Comparison of ENCODE assay signal across 8 cellular contexts in genomic region chr1:155080250-155081228, GRCh38. TPM values are rescaled to one million over a fixed set of nuclear protein-coding genes. Genes with fewer than 3 reads are reported as not detected.
DNase-seq lines count a peak whose midpoint lies in the region; TF ChIP-seq lines count a peak whose summit lies in the region.

No MANE protein-coding gene starts in this region.

- no peak overlapping the region for H3K4me3 ChIP-seq in MG63

- H3K4me3 Mint-ChIP-seq in brain (peak overlapping the region; percentile 92 to 98 (median 97)), nephron progenitor cell (peak overlapping the region; percentile 95)
- H3K4me3 Mint-ChIP-seq in activated T-helper 2 cell treated with anti-CD3 and anti-CD28 coated beads, Interferon-gamma antibody, Interleukin-2, Interleukin-4, amounts not matched to agents 10 μg/mL and 5 μg/mL and 100 μg/mL, durations not matched to agents 14 hours and 24 hours and 36 hours (ENCODE audit: low read depth) = no peak overlapping the region

- peak overlapping the region; percentile 62 to 99 (median 73) for H3K27ac Mint-ChIP-seq in brain
- H3K27ac Mint-ChIP-seq in nephron progenitor cell = no peak overlapping the region
- no peak overlapping the region for H3K27ac Mint-ChIP-seq in activated T-helper 2 cell treated with anti-CD3 and anti-CD28 coated beads, Interferon-gamma antibody, Interleukin-2, Interleukin-4, amounts not matched to agents 10 μg/mL and 5 μg/mL and 100 μg/mL, durations not matched to agents 14 hours and 24 hours and 36 hours

- H3K9me3 ChIP-seq in MG63 = no peaks in the 10 kb centered on the region

- peaks cover 24% of the 10 kb centered on the region for H3K27me3 Mint-ChIP-seq in brain
- peaks cover 14% of the 10 kb centered on the region for H3K27me3 Mint-ChIP-seq in nephron progenitor cell (ENCODE audit: low read depth, poor library complexity)
- H3K27me3 Mint-ChIP-seq in activated T-helper 2 cell treated with anti-CD3 and anti-CD28 coated beads, Interferon-gamma antibody, Interleukin-2, Interleukin-4, amounts not matched to agents 10 μg/mL and 5 μg/mL and 100 μg/mL, durations not matched to agents 14 hours and 24 hours and 36 hours (ENCODE audit: low read depth) = peaks cover 40% of the 10 kb centered on the region

- H3K9me3 Mint-ChIP-seq in brain (peaks cover 0 to 5% (median 0%) of the 10 kb centered on the region in 5 experiments), nephron progenitor cell (no peaks in the 10 kb centered on the region)
- no peaks in the 10 kb centered on the region for H3K9me3 Mint-ChIP-seq in activated T-helper 2 cell treated with anti-CD3 and anti-CD28 coated beads, Interferon-gamma antibody, Interleukin-2, Interleukin-4, amounts not matched to agents 10 μg/mL and 5 μg/mL and 100 μg/mL, durations not matched to agents 14 hours and 24 hours and 36 hours

- intact Hi-C loops in activated T-helper 2 cell treated with anti-CD3 and anti-CD28 coated beads, Interferon-gamma antibody, Interleukin-2, Interleukin-4, amounts not matched to agents 10 μg/mL and 5 μg/mL and 100 μg/mL, durations not matched to agents 14 hours and 24 hours and 36 hours (cut with micrococcal nuclease) = loop anchor here (5.0 kb wide), 1 partner anchor 78 kb away; the partner anchor contains the start of gene ZBTB7B

- H3K36me3 ChIP-seq in MG63 = no peaks in the 10 kb centered on the region

- TF ChIP-seq CTCF in brain (conservative IDR thresholded peaks at IDR 0.05) = no peak
- no peak for TF ChIP-seq CTCF in nephron progenitor cell (IDR thresholded peaks at IDR 0.05)

- no peaks in the 10 kb centered on the region for H3K36me3 Mint-ChIP-seq in brain
- H3K36me3 Mint-ChIP-seq in nephron progenitor cell (ENCODE audit: low read depth) = no peaks in the 10 kb centered on the region
- no peaks in the 10 kb centered on the region for H3K36me3 Mint-ChIP-seq in activated T-helper 2 cell treated with anti-CD3 and anti-CD28 coated beads, Interferon-gamma antibody, Interleukin-2, Interleukin-4, amounts not matched to agents 10 μg/mL and 5 μg/mL and 100 μg/mL, durations not matched to agents 14 hours and 24 hours and 36 hours (ENCODE audit: low read depth)

- in situ Hi-C loops in G401 (cut with HindIII; ENCODE audit: low sequenced_read_pairs) = no loop called here

- H3K4me1 Mint-ChIP-seq in brain (peaks cover 72% of the 10 kb centered on the region), nephron progenitor cell (peaks cover 70% of the 10 kb centered on the region)
- H3K4me1 Mint-ChIP-seq in activated T-helper 2 cell treated with anti-CD3 and anti-CD28 coated beads, Interferon-gamma antibody, Interleukin-2, Interleukin-4, amounts not matched to agents 10 μg/mL and 5 μg/mL and 100 μg/mL, durations not matched to agents 14 hours and 24 hours and 36 hours (ENCODE audit: low read depth) = peaks cover 52% of the 10 kb centered on the region

- H3K27me3 ChIP-seq in MG63 = peaks cover 43% of the 10 kb centered on the region

- peak; percentile 48 for DNase-seq in activated CD4-positive, alpha-beta T cell treated with anti-CD3 and anti-CD28 coated beads for 48 hours
- DNase-seq in activated CD4-positive, alpha-beta T cell treated with anti-CD3 and anti-CD28 coated beads for 4 hours = no peak
- DNase-seq in NCI-H510A treated with DMSO at 0.1 percent for 48 hours (lab: John Stamatoyannopoulos, UW) (peak; percentile 35), nephron progenitor cell (peak; percentile 95), G401 (ENCODE audit: low spot score) (no peak), MG63 (no peak)
- DNase-seq in activated T-helper 2 cell treated with anti-CD3 and anti-CD28 coated beads, Interferon-gamma antibody, Interleukin-2, Interleukin-4, amounts not matched to agents 10 μg/mL and 5 μg/mL and 100 μg/mL, durations not matched to agents 14 hours and 24 hours and 36 hours (ENCODE audit: low spot score) = no peak

RNA-seq across cellular contexts. Expression of gene EFNA3, which starts 1.9 kb away (rescaled TPM):
- 34.9 TPM for polyA plus RNA-seq in brain (ENCODE audit: insufficient read depth, low read depth, low replicate concordance)
- 3.3 and 5.1 TPM in 2 replicates for total RNA-seq in G401 (2014; rRNA removed; shearing (Covaris generic))
- total RNA-seq in MG63 (2014; rRNA removed; shearing (Covaris generic); ENCODE audit: low replicate concordance) = 0.64 and 3.0 TPM in 2 replicates
- 6.0 and 7.1 TPM in 2 replicates for total RNA-seq in activated T-helper 2 cell treated with anti-CD3 and anti-CD28 coated beads, Interferon-gamma antibody, Interleukin-2, Interleukin-4, amounts not matched to agents 10 μg/mL and 5 μg/mL and 100 μg/mL, durations not matched to agents 14 hours and 24 hours and 36 hours

RNA-seq across cellular contexts. Expression of gene EFNA4, which starts 17.0 kb away (rescaled TPM):
- 1.6 TPM for polyA plus RNA-seq in brain (ENCODE audit: insufficient read depth, low read depth, low replicate concordance)
- 14.0 and 26.2 TPM in 2 replicates for total RNA-seq in G401 (2014; rRNA removed; shearing (Covaris generic))
- total RNA-seq in MG63 (2014; rRNA removed; shearing (Covaris generic); ENCODE audit: low replicate concordance) = 12.0 and 13.0 TPM in 2 replicates
- total RNA-seq in activated T-helper 2 cell treated with anti-CD3 and anti-CD28 coated beads, Interferon-gamma antibody, Interleukin-2, Interleukin-4, amounts not matched to agents 10 μg/mL and 5 μg/mL and 100 μg/mL, durations not matched to agents 14 hours and 24 hours and 36 hours = 9.2 and 10.5 TPM in 2 replicates

RNA-seq across cellular contexts. Expression of gene ADAM15, which starts 29.4 kb away (rescaled TPM):
- polyA plus RNA-seq in brain (ENCODE audit: insufficient read depth, low read depth, low replicate concordance) = 40.1 TPM
- total RNA-seq in G401 (2014; rRNA removed; shearing (Covaris generic)) = 82.2 and 92.9 TPM in 2 replicates
- total RNA-seq in MG63 (2014; rRNA removed; shearing (Covaris generic); ENCODE audit: low replicate concordance) = 189 and 285 TPM in 2 replicates
- total RNA-seq in activated T-helper 2 cell treated with anti-CD3 and anti-CD28 coated beads, Interferon-gamma antibody, Interleukin-2, Interleukin-4, amounts not matched to agents 10 μg/mL and 5 μg/mL and 100 μg/mL, durations not matched to agents 14 hours and 24 hours and 36 hours = 72.0 and 74.8 TPM in 2 replicates

RNA-seq across cellular contexts. Expression of gene DCST1, which starts 46.9 kb away (rescaled TPM):
- polyA plus RNA-seq in brain (ENCODE audit: insufficient read depth, low read depth, low replicate concordance) = not detected
- total RNA-seq in G401 (2014; rRNA removed; shearing (Covaris generic)) = not detected in 2 replicates
- total RNA-seq in MG63 (2014; rRNA removed; shearing (Covaris generic); ENCODE audit: low replicate concordance) = not detected in 2 replicates
- 0.11 TPM in 1 of 2 replicates, not detected in the other for total RNA-seq in activated T-helper 2 cell treated with anti-CD3 and anti-CD28 coated beads, Interferon-gamma antibody, Interleukin-2, Interleukin-4, amounts not matched to agents 10 μg/mL and 5 μg/mL and 100 μg/mL, durations not matched to agents 14 hours and 24 hours and 36 hours

RNA-seq across cellular contexts. Expression of gene DCST2, which starts 47.0 kb away (rescaled TPM):
- polyA plus RNA-seq in brain (ENCODE audit: insufficient read depth, low read depth, low replicate concordance) = 0.81 TPM
- 0.31 TPM in 1 of 2 replicates, not detected in the other for total RNA-seq in G401 (2014; rRNA removed; shearing (Covaris generic))
- total RNA-seq in MG63 (2014; rRNA removed; shearing (Covaris generic); ENCODE audit: low replicate concordance) = not detected in 2 replicates
- 0.21 and 0.80 TPM in 2 replicates for total RNA-seq in activated T-helper 2 cell treated with anti-CD3 and anti-CD28 coated beads, Interferon-gamma antibody, Interleukin-2, Interleukin-4, amounts not matched to agents 10 μg/mL and 5 μg/mL and 100 μg/mL, durations not matched to agents 14 hours and 24 hours and 36 hours

Comparison
In these comparisons a context has a peak if more than half of its experiments do, and no peak if none do; other contexts are left out.
1. DNase-seq: peak in activated CD4-positive, alpha-beta T cell treated with anti-CD3 and anti-CD28 coated beads for 48 hours (single experiment), NCI-H510A treated with DMSO at 0.1 percent for 48 hours (single experiment) and nephron progenitor cell (single experiment); none in activated CD4-positive, alpha-beta T cell treated with anti-CD3 and anti-CD28 coated beads for 4 hours (0 of 2), G401 (single experiment), MG63 (single experiment) and activated T-helper 2 cell treated with anti-CD3 and anti-CD28 coated beads, Interferon-gamma antibody, Interleukin-2, Interleukin-4, amounts not matched to agents 10 μg/mL and 5 μg/mL and 100 μg/mL, durations not matched to agents 14 hours and 24 hours and 36 hours (single experiment).
2. H3K27ac Mint-ChIP-seq: peak in brain (5 of 5); none in nephron progenitor cell (single experiment) and activated T-helper 2 cell treated with anti-CD3 and anti-CD28 coated beads, Interferon-gamma antibody, Interleukin-2, Interleukin-4, amounts not matched to agents 10 μg/mL and 5 μg/mL and 100 μg/mL, durations not matched to agents 14 hours and 24 hours and 36 hours (single experiment).